9 cellular contexts compared by ENCODE assay signal in genomic region chr3:45644467-45645201, GRCh38. TPM values are rescaled to one million over a fixed set of nuclear protein-coding genes. Genes with fewer than 3 reads are reported as not detected.
DNase-seq lines count a peak whose midpoint lies in the region; ATAC-seq and TF ChIP-seq lines count a peak whose summit lies in the region.
"Had no signal": no experiment of that assay in that cellular context is flagged by ENCODE, and none has a peak within 500 bp of the region (broad histone marks: within the 10 kb centered on the region; RNA-seq: fewer than 3 reads in every experiment).

No MANE protein-coding gene starts in this region.

- 36% methylated on average over 12 of the region's 12 CpGs for WGBS in SK-N-SH (ENCODE audit: low lambda C conversion rate)

- POLR2A ChIA-PET in SK-N-SH (lab: Yijun Ruan, JAX) = no interaction called here

- H3K9me2 ChIP-seq in SK-N-SH = no peaks in the 10 kb centered on the region

- H3K4me3 ChIP-seq in SK-N-SH (ENCODE audit: low read depth in 2 of 2, low read length in 1 of 2) (peak overlapping the region in 1 of 2 experiments; percentile 47; a peak in 2 of 4 replicates), fibroblast of lung (replicated peaks in 1 of 4; ENCODE audit: control extremely low read depth in 1 of 4, insufficient read depth in 1 of 4, low read depth in 3 of 4, low read length in 4 of 4) (no peak overlapping the region), skeletal muscle cell (ENCODE audit: low read depth, low read length) (no peak overlapping the region)

- TF ChIP-seq RAD21 in SK-N-SH (IDR thresholded peaks at IDR 0.05; ENCODE audit: low read length) = no peak

- H3K4me2 ChIP-seq in SK-N-SH (peak overlapping the region; percentile 80), fibroblast of lung (ENCODE audit: extremely low read depth, insufficient read depth, low read length) (peak overlapping the region; percentile 55)

- in situ Hi-C loops in G401 (cut with HindIII; ENCODE audit: low sequenced_read_pairs) = no loop called here

- H3K9ac ChIP-seq in SK-N-SH (peak overlapping the region; percentile 90), fibroblast of lung (ENCODE audit: insufficient read depth, low read length) (no peak overlapping the region)

- peaks cover 7 to 51% of the 10 kb centered on the region in 2 experiments; a peak in 3 of 4 replicates for H3K4me1 ChIP-seq in SK-N-SH (ENCODE audit: control insufficient read depth in 1 of 2, insufficient read depth in 2 of 2, low read depth in 1 of 2, low read length in 1 of 2)
- peaks cover 52% of the 10 kb centered on the region for H3K4me1 ChIP-seq in fibroblast of lung (ENCODE audit: control insufficient read depth, extremely low read depth, insufficient read depth, low read length)

- CTCF ChIA-PET in SK-N-SH (lab: Yijun Ruan, JAX) = interaction anchor here (2.0 to 2.5 kb wide), 2 partner anchors 12 to 15 kb away, joined by 6 read pairs; no protein-coding TSS in a partner anchor

- peaks cover 79% of the 10 kb centered on the region for H3K79me2 ChIP-seq in SK-N-SH (ENCODE audit: insufficient read depth)
- H3K79me2 ChIP-seq in fibroblast of lung (ENCODE audit: control insufficient read depth, insufficient read depth, low read length) = peaks cover 71% of the 10 kb centered on the region

- no peak overlapping the region for H2AFZ ChIP-seq in SK-N-SH (ENCODE audit: low read depth)
- H2AFZ ChIP-seq in fibroblast of lung (ENCODE audit: low read length) = no peak overlapping the region

- peaks cover 49% of the 10 kb centered on the region for H3F3A ChIP-seq in SK-N-SH (replicated peaks; ENCODE audit: insufficient read depth)

- H3K27me3 ChIP-seq in SK-N-SH (ENCODE audit: insufficient read depth) (no peaks in the 10 kb centered on the region), fibroblast of lung (ENCODE audit: control insufficient read depth, insufficient read depth, low read length) (no peaks in the 10 kb centered on the region)

- no peaks in the 10 kb centered on the region for H3K9me3 ChIP-seq in SK-N-SH
- H3K9me3 ChIP-seq in fibroblast of lung (ENCODE audit: control insufficient read depth, insufficient read depth, low read depth, low read length) = no peaks in the 10 kb centered on the region

- H3K36me3 ChIP-seq in SK-N-SH (replicated peaks in 1 of 2; ENCODE audit: control insufficient read depth in 1 of 2, insufficient read depth in 2 of 2, low read length in 1 of 2) (peaks cover 2 to 12% of the 10 kb centered on the region in 2 experiments), fibroblast of lung (ENCODE audit: control insufficient read depth, insufficient read depth, low read length) (peaks cover 6% of the 10 kb centered on the region)

- H3K27ac ChIP-seq in SK-N-SH (ENCODE audit: low read depth in 2 of 2, low read length in 1 of 2) = peak overlapping the region; percentile 23 to 100; a peak in 3 of 4 replicates
- H3K27ac ChIP-seq in fibroblast of lung (ENCODE audit: insufficient read depth, low read length) = peak overlapping the region; percentile 92

- TF ChIP-seq CTCF in SK-N-SH (IDR thresholded peaks at IDR 0.05) (no peak), fibroblast of lung (conservative IDR thresholded peaks at IDR 0.05 in 1 of 2, IDR thresholded peaks at IDR 0.05 in 1 of 2; ENCODE audit: low read depth in 1 of 2, low read length in 2 of 2) (no peak)

- DNase-seq in ELR (ENCODE audit: low read depth) (peak; percentile 97), SK-N-SH (no peak), fibroblast of lung (ENCODE audit: low read depth in 2 of 2) (peak; percentile 82 to 93), skeletal muscle cell (ENCODE audit: low read depth) (peak; percentile 60), G401 (ENCODE audit: low spot score) (no peak), NCI-H2107 (lab: John Stamatoyannopoulos, UW) (no peak)
- no peak for DNase-seq in activated T-cell treated with anti-CD3 and anti-CD28 coated beads, Interleukin-2, amount 50 U/mL, for 1 hour
- DNase-seq: activated CD4-positive, alpha-beta T cell treated with anti-CD3 and anti-CD28 coated beads for 1 hour had no signal

- ATAC-seq in HG03354 (IDR thresholded peaks at IDR 0.05; ENCODE audit: poor library complexity, severe bottlenecking, unreplicated experiment) = no peak

- no peaks in the 10 kb centered on the region for H4K20me1 ChIP-seq in SK-N-SH (ENCODE audit: insufficient read depth)
- H4K20me1 ChIP-seq in fibroblast of lung (ENCODE audit: control insufficient read depth, extremely low read depth, insufficient read depth, low read length) = no peaks in the 10 kb centered on the region

- TF ChIP-seq EP300 in SK-N-SH (IDR thresholded peaks at IDR 0.05; ENCODE audit: borderline replicate concordance in 1 of 2, low read depth in 1 of 2, low read length in 1 of 2) = peak in 1 of 2 experiments; percentile 45; a peak in 1 of 4 replicates

TF ChIP-seq in SK-N-SH, 30 proteins besides CTCF, POLR2A, EP300 and RAD21 (continues in another document):
- no peak for TF ChIP-seq YY1 (IDR thresholded peaks at IDR 0.05; ENCODE audit: low read depth)
- TF ChIP-seq TEAD4 (IDR thresholded peaks at IDR 0.05; ENCODE audit: borderline replicate concordance, insufficient read depth) = peak; percentile 79
- no peak for TF ChIP-seq RCOR1 (IDR thresholded peaks at IDR 0.05; ENCODE audit: low read length)
- TF ChIP-seq NRF1 (IDR thresholded peaks at IDR 0.05; ENCODE audit: low read depth, low read length) = no peak
- no peak for TF ChIP-seq MXI1 (IDR thresholded peaks at IDR 0.05; ENCODE audit: low read depth, low read length)
- TF ChIP-seq SMC3 (IDR thresholded peaks at IDR 0.05; ENCODE audit: low read depth, low read length) = no peak
- no peak for TF ChIP-seq FOXM1 (IDR thresholded peaks at IDR 0.05; ENCODE audit: low read depth)
- no peak for TF ChIP-seq GATA2 (CRISPR knock-in tag; IDR thresholded peaks at IDR 0.05)
- no peak for TF ChIP-seq ELF1 (IDR thresholded peaks at IDR 0.05)
- no peak for TF ChIP-seq MEF2A (IDR thresholded peaks at IDR 0.05; ENCODE audit: borderline replicate concordance, low read depth)
- TF ChIP-seq USF1 (IDR thresholded peaks at IDR 0.05; ENCODE audit: borderline replicate concordance, low read depth) = no peak
- TF ChIP-seq, protein P1, sequence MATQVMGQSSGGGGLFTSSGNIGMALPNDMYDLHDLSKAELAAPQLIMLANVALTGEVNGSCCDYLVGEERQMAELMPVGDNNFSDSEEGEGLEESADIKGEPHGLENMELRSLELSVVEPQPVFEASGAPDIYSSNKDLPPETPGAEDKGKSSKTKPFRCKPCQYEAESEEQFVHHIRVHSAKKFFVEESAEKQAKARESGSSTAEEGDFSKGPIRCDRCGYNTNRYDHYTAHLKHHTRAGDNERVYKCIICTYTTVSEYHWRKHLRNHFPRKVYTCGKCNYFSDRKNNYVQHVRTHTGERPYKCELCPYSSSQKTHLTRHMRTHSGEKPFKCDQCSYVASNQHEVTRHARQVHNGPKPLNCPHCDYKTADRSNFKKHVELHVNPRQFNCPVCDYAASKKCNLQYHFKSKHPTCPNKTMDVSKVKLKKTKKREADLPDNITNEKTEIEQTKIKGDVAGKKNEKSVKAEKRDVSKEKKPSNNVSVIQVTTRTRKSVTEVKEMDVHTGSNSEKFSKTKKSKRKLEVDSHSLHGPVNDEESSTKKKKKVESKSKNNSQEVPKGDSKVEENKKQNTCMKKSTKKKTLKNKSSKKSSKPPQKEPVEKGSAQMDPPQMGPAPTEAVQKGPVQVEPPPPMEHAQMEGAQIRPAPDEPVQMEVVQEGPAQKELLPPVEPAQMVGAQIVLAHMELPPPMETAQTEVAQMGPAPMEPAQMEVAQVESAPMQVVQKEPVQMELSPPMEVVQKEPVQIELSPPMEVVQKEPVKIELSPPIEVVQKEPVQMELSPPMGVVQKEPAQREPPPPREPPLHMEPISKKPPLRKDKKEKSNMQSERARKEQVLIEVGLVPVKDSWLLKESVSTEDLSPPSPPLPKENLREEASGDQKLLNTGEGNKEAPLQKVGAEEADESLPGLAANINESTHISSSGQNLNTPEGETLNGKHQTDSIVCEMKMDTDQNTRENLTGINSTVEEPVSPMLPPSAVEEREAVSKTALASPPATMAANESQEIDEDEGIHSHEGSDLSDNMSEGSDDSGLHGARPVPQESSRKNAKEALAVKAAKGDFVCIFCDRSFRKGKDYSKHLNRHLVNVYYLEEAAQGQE (IDR thresholded peaks at IDR 0.05; ENCODE audit: low read depth, low read length) = no peak

RNA-seq across cellular contexts. Expression of gene SACM1L, which starts 44.6 kb away (rescaled TPM):
- polyA plus RNA-seq in SK-N-SH (2012; rRNA removed) (11.2 and 16.7 TPM in 2 replicates), fibroblast of lung (27.1 and 33.3 TPM in 2 replicates)
- 15.4 and 16.4 TPM in 2 replicates for polyA plus RNA-seq in SK-N-SH (2012; cell fraction: cytosol; rRNA removed)
- 13.7 and 35.1 TPM in 2 replicates for polyA plus RNA-seq in SK-N-SH (2012; cell fraction: nucleus; rRNA removed)
- total RNA-seq in fibroblast of lung = 30.0 and 41.8 TPM in 2 replicates
- polyA plus RNA-seq in fibroblast of lung (2012) = 23.3 and 27.6 TPM in 2 replicates
- 5.0 and 5.6 TPM in 2 replicates for polyA minus RNA-seq in fibroblast of lung (ENCODE audit: low replicate concordance)
- 13.7 and 22.2 TPM in 2 replicates for total RNA-seq in G401 (2014; rRNA removed; shearing (Covaris generic))

RNA-seq across cellular contexts. Expression of gene LIMD1, which starts 50.1 kb away (rescaled TPM):
- polyA plus RNA-seq in SK-N-SH (2012; rRNA removed) (7.6 and 10.5 TPM in 2 replicates), fibroblast of lung (16.0 and 16.8 TPM in 2 replicates)
- 2.7 and 5.0 TPM in 2 replicates for polyA plus RNA-seq in SK-N-SH (2012; cell fraction: cytosol; rRNA removed)
- 22.5 and 25.5 TPM in 2 replicates for polyA plus RNA-seq in SK-N-SH (2012; cell fraction: nucleus; rRNA removed)
- 20.0 and 33.9 TPM in 2 replicates for total RNA-seq in fibroblast of lung
- polyA plus RNA-seq in fibroblast of lung (2012) = 19.7 and 20.4 TPM in 2 replicates
- polyA minus RNA-seq in fibroblast of lung (ENCODE audit: low replicate concordance) = 148 and 253 TPM in 2 replicates
- 10.0 and 23.0 TPM in 2 replicates for total RNA-seq in G401 (2014; rRNA removed; shearing (Covaris generic))

Comparison
In these comparisons a context has a peak if more than half of its experiments do, and no peak if none do; other contexts are left out.
1. DNase-seq: peak in ELR (single experiment), fibroblast of lung (2 of 2) and skeletal muscle cell (single experiment); none in SK-N-SH (single experiment), G401 (single experiment), activated T-cell treated with anti-CD3 and anti-CD28 coated beads, Interleukin-2, amount 50 U/mL, for 1 hour (single experiment) and NCI-H2107 (single experiment).